Comparison of ENCODE assay signal across 21 cellular contexts in the genomic region with DNA sequence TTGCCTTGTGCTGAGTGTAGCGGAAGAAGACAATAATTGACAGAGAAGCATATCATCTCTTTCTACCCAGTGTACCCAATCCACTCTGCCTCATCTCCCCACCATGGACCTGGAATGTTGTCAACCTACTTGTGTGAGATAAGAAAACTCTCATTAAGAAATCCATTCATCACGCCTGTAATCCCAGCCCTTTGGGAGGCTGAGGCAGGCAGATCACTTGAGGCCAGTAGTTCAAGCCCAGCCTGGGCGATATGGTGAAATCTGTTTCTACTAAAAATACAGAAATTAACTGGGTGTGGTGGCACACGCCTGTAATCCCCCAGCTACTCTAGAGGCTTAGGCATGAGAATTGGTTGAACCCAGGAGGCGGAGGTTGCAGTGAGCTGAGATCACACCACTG.
DNase-seq lines count a peak whose midpoint lies in the region; ATAC-seq and TF ChIP-seq lines count a peak whose summit lies in the region.
"Had no signal": no experiment of that assay in that cellular context is flagged by ENCODE, and none has a peak within 500 bp of the region (broad histone marks: within the 10 kb centered on the region; RNA-seq: fewer than 3 reads in every experiment).

No MANE protein-coding gene starts in this region.

- H3K27me3 ChIP-seq in esophagus squamous epithelium (no peaks in the 10 kb centered on the region), osteoblast (ENCODE audit: insufficient read depth, low read length) (no peaks in the 10 kb centered on the region), vagina (no peaks in the 10 kb centered on the region)
- H3K27me3 ChIP-seq: BE2C, dorsolateral prefrontal cortex, upper lobe of right lung had no signal

- DNase-seq in Right ventricle myocardium inferior (ENCODE audit: missing footprints) (no peak), cardiac septum (ENCODE audit: low spot score) (no peak), esophagus squamous epithelium (lab: John Stamatoyannopoulos, UW) (no peak), osteoblast (ENCODE audit: insufficient read length, low spot score, missing footprints) (no peak), vagina (ENCODE audit: extremely low spot score in 2 of 2) (no peak), NCI-H187 treated with DMSO at 0.1 percent for 48 hours (lab: John Stamatoyannopoulos, UW) (no peak), epidermal melanocyte (ENCODE audit: insufficient read length, low spot score) (no peak), NCI-H2227 (lab: John Stamatoyannopoulos, UW; ENCODE audit: unreplicated experiment) (no peak)
- DNase-seq: 8988T; activated CD4-positive, alpha-beta T cell treated with anti-CD3 and anti-CD28 coated beads for 36 hours; BE2C; dorsolateral prefrontal cortex; H7; Karpas-422; NCI-H1048; NCI-H748 treated with DMSO at 0.1 percent for 48 hours; SHP77; stimulated activated CD4-positive, alpha-beta T cell treated with anti-CD3 and anti-CD28 coated beads, Interleukin-2, amount 100 ng/mL, for 24 hours; stimulated activated naive B cell treated with anti-CD40 and anti-IgM and Interleukin-4, amounts not matched to agents 10 μg/mL and 1 μg/mL and 100 μg/mL, for 72 hours; upper lobe of right lung had no signal

- WGBS in esophagus squamous epithelium, 2 donors: 79% methylated on average over 5 of the region's 5 CpGs

- H3K9me3 ChIP-seq in esophagus squamous epithelium: no peaks in the 10 kb centered on the region
- H3K9me3 ChIP-seq in osteoblast (ENCODE audit: low read depth, low read length): no peaks in the 10 kb centered on the region
- H3K9me3 ChIP-seq in vagina: no peaks in the 10 kb centered on the region
- H3K9me3 ChIP-seq: upper lobe of right lung had no signal

- no peak overlapping the region for H3K4me2 ChIP-seq in osteoblast (ENCODE audit: insufficient read depth, low read length)

- H3K27ac ChIP-seq in esophagus squamous epithelium (peak overlapping the region in 3 of 4 donors; percentile 59 to 74 (median 62)), osteoblast (ENCODE audit: low read depth, low read length) (peak overlapping the region; percentile 96), vagina (peak overlapping the region; percentile 82)

- H4K20me1 ChIP-seq in osteoblast (ENCODE audit: insufficient read depth, low read length): no peaks in the 10 kb centered on the region

- H3K79me2 ChIP-seq in osteoblast (ENCODE audit: insufficient read depth, low read length): no peaks in the 10 kb centered on the region

- no peak overlapping the region for H2AFZ ChIP-seq in osteoblast (ENCODE audit: low read length)

- no peak for TF ChIP-seq CTCF in esophagus squamous epithelium (IDR thresholded peaks at IDR 0.05)
- no peak for TF ChIP-seq CTCF in osteoblast (IDR thresholded peaks at IDR 0.05; ENCODE audit: extremely low read depth, low read depth, low read length)
- no peak for TF ChIP-seq CTCF in vagina (IDR thresholded peaks at IDR 0.05)

- no peak overlapping the region for H3K4me3 ChIP-seq in esophagus squamous epithelium
- no peak overlapping the region for H3K4me3 ChIP-seq in osteoblast (ENCODE audit: insufficient read depth, low read length)
- no peak overlapping the region for H3K4me3 ChIP-seq in vagina
- H3K4me3 ChIP-seq: dorsolateral prefrontal cortex, upper lobe of right lung had no signal

- H3K36me3 ChIP-seq in esophagus squamous epithelium (no peaks in the 10 kb centered on the region), osteoblast (ENCODE audit: insufficient read depth, low read length) (no peaks in the 10 kb centered on the region), vagina (no peaks in the 10 kb centered on the region)
- H3K36me3 ChIP-seq: BE2C, upper lobe of right lung had no signal

- TF ChIP-seq POLR2A in esophagus squamous epithelium (IDR thresholded peaks at IDR 0.05) (no peak), vagina (IDR thresholded peaks at IDR 0.05) (no peak)

- ATAC-seq in Right ventricle myocardium inferior: peak; percentile 21
- ATAC-seq: activated CD4-positive, alpha-beta T cell treated with anti-CD3 and anti-CD28 coated beads for 36 hours; natural killer cell treated with Interleukin-12 subunit alpha and Interleukin-12 subunit beta and Interleukin-15 and Interleukin-18, amount 100 ng/mL, for 72 hours; stimulated activated naive B cell treated with anti-CD40 and anti-IgM and Interleukin-4, amounts not matched to agents 10 μg/mL and 1 μg/mL and 100 μg/mL, for 72 hours; upper lobe of right lung had no signal

- peaks cover 24 to 83% (median 34%) of the 10 kb centered on the region in 3 donors for H3K4me1 ChIP-seq in esophagus squamous epithelium
- peaks cover 70% of the 10 kb centered on the region for H3K4me1 ChIP-seq in osteoblast (ENCODE audit: insufficient read depth, low read length)
- peaks cover 88% of the 10 kb centered on the region for H3K4me1 ChIP-seq in vagina

- intact Hi-C loops in Right ventricle myocardium inferior (cut with DNase I) (no loop called here), cardiac septum (cut with DNase I) (no loop called here), esophagus squamous epithelium (cut with DNase I) (no loop called here), vagina (cut with DNase I) (no loop called here)
